8 cellular contexts compared by ENCODE assay signal in genomic region chr10:71868192-71868697, GRCh38. TPM values are rescaled to one million over a fixed set of nuclear protein-coding genes. Genes with fewer than 3 reads are reported as not detected.
DNase-seq lines count a peak whose midpoint lies in the region; ATAC-seq and TF ChIP-seq lines count a peak whose summit lies in the region.

No MANE protein-coding gene starts in this region.

- no peak overlapping the region for H3K9ac ChIP-seq in PC-3 (ENCODE audit: low read length)

- H3K9me2 ChIP-seq in PC-3 (replicated peaks; ENCODE audit: low read length): no peaks in the 10 kb centered on the region

- POLR2A ChIA-PET in PC-3 (lab: Charles Lee; ENCODE audit: unreplicated experiment): no interaction called here
- POLR2A ChIA-PET in CD8-positive, alpha-beta T cell (lab: Charles Lee): no interaction called here

- H3K4me3 ChIP-seq in GM12865 (ENCODE audit: low read depth, low read length) (no peak overlapping the region), PC-3 (ENCODE audit: low read length) (no peak overlapping the region), fibroblast of mammary gland (ENCODE audit: control insufficient read depth, low read depth, low read length) (no peak overlapping the region), psoas muscle (no peak overlapping the region)
- H3K4me3 ChIP-seq in CD8-positive, alpha-beta T cell (ENCODE audit: low read depth, low read length): no peak overlapping the region

- peaks cover 4% of the 10 kb centered on the region for H3K27me3 Mint-ChIP-seq in CD8-positive, alpha-beta T cell (ENCODE audit: low read depth)

- H3K9me3 ChIP-seq in PC-3 (ENCODE audit: low read length) (no peaks in the 10 kb centered on the region), psoas muscle (no peaks in the 10 kb centered on the region)
- H3K9me3 ChIP-seq in CD8-positive, alpha-beta T cell (ENCODE audit: low read length): no peaks in the 10 kb centered on the region

- H3K4me1 ChIP-seq in PC-3 (ENCODE audit: insufficient read depth, low read length) (peaks cover 12% of the 10 kb centered on the region; the same call in 1 of the 2 replicates), psoas muscle (peaks cover 27% of the 10 kb centered on the region)
- no peaks in the 10 kb centered on the region for H3K4me1 ChIP-seq in CD8-positive, alpha-beta T cell (ENCODE audit: insufficient read depth, low read length)

- ATAC-seq in PC-3: 0 out of 2 replicates have a peak, but pooled peaks have one; percentile 13
- ATAC-seq in psoas muscle: peak; percentile 80 to 95 (median 91)
- no peak for ATAC-seq in CD8-positive, alpha-beta T cell
- ATAC-seq in activated CD4-positive, CD25-positive, alpha-beta regulatory T cell treated with anti-CD3 and anti-CD28 coated beads, Interleukin-2, amount 50 U/mL, for 24 hours: no peak

- no peaks in the 10 kb centered on the region for H3K4me1 Mint-ChIP-seq in CD8-positive, alpha-beta T cell (ENCODE audit: low read depth)

- no peak for TF ChIP-seq CTCF in GM12865 (IDR thresholded peaks at IDR 0.05; ENCODE audit: insufficient read depth, low read depth, low read length, missing control alignments)
- TF ChIP-seq CTCF in PC-3 (conservative IDR thresholded peaks at IDR 0.05; ENCODE audit: low read depth, low read length): no peak
- no peak for TF ChIP-seq CTCF in fibroblast of mammary gland (conservative IDR thresholded peaks at IDR 0.05; ENCODE audit: control insufficient read depth, insufficient read depth, low read depth, low read length)
- TF ChIP-seq CTCF in psoas muscle (IDR thresholded peaks at IDR 0.05): no peak
- no peak for TF ChIP-seq CTCF in CD8-positive, alpha-beta T cell (IDR thresholded peaks at IDR 0.05)

- WGBS in psoas muscle, 3 donors: 49 to 63% (median 51%) methylated on average over 5 of the region's 5 CpGs

- H3F3A ChIP-seq in PC-3 (ENCODE audit: low read length, unreplicated experiment): no peaks in the 10 kb centered on the region

- DNase-seq in GM12865 (ENCODE audit: low read depth): peak; percentile 48
- DNase-seq in PC-3: peak; percentile 43
- DNase-seq in fibroblast of mammary gland (ENCODE audit: low read depth): peak; percentile 84
- peak; percentile 72 to 77 for DNase-seq in psoas muscle
- DNase-seq in NCI-H526 (lab: John Stamatoyannopoulos, UW): no peak
- no peak for DNase-seq in stimulated activated CD8-positive, alpha-beta memory T cell treated with anti-CD3 and anti-CD28 coated beads, Interleukin-4, amount 100 ng/mL, for 48 hours
- DNase-seq in CD8-positive, alpha-beta T cell: no peak

- H3K27ac ChIP-seq in PC-3 (ENCODE audit: low read length) (no peak overlapping the region), psoas muscle (peak overlapping the region; percentile 88)
- no peak overlapping the region for H3K27ac ChIP-seq in CD8-positive, alpha-beta T cell (ENCODE audit: low read depth, low read length)

- H3K4me3 Mint-ChIP-seq in CD8-positive, alpha-beta T cell: no peak overlapping the region

- H3K9me3 Mint-ChIP-seq in CD8-positive, alpha-beta T cell: no peaks in the 10 kb centered on the region

- H3K27me3 ChIP-seq in PC-3 (ENCODE audit: low read length) (no peaks in the 10 kb centered on the region), psoas muscle (ENCODE audit: insufficient read depth in 3 of 3, low read length in 2 of 3) (no peaks in the 10 kb centered on the region)
- H3K27me3 ChIP-seq in CD8-positive, alpha-beta T cell (ENCODE audit: insufficient read depth, low read length): no peaks in the 10 kb centered on the region

- H3K4me2 ChIP-seq in PC-3 (ENCODE audit: low read length): no peak overlapping the region

- BruUV-seq in PC-3 (replicated peaks; lab: Mats Ljungman, UMichigan): no TSS peak

- H2AFZ ChIP-seq in PC-3 (ENCODE audit: low read length): no peak overlapping the region

- H3K79me2 ChIP-seq in PC-3 (ENCODE audit: low read length): no peaks in the 10 kb centered on the region

- H3K36me3 ChIP-seq in PC-3 (ENCODE audit: low read depth, low read length) (no peaks in the 10 kb centered on the region), psoas muscle (ENCODE audit: insufficient read depth in 1 of 2, low read depth in 1 of 2) (no peaks in the 10 kb centered on the region)
- no peaks in the 10 kb centered on the region for H3K36me3 ChIP-seq in CD8-positive, alpha-beta T cell (ENCODE audit: insufficient read depth, low read length)

- CTCF ChIA-PET in PC-3 (lab: Charles Lee): no interaction called here
- CTCF ChIA-PET in CD8-positive, alpha-beta T cell (lab: Charles Lee): no interaction called here

- H3K27ac Mint-ChIP-seq in CD8-positive, alpha-beta T cell: no peak overlapping the region

- H3K36me3 Mint-ChIP-seq in CD8-positive, alpha-beta T cell: no peaks in the 10 kb centered on the region

- no peaks in the 10 kb centered on the region for H4K20me1 ChIP-seq in PC-3 (ENCODE audit: low read length)

- intact Hi-C loops in PC-3 (cut with micrococcal nuclease) (no loop called here), psoas muscle (cut with DNase I) (no loop called here)
- intact Hi-C loops in CD8-positive, alpha-beta T cell (cut with DNase I, micrococcal nuclease): no loop called here

RNA-seq across cellular contexts. Expression of gene PSAP, which starts 17.2 kb away (rescaled TPM):
- total RNA-seq in PC-3 (2014; rRNA removed) (334 and 342 TPM in 2 replicates), psoas muscle (1,000 to 10,000 TPM in 3 of 4 donors, 100 to 1,000 TPM in 1; 885 to 1,725 (median 1,143) TPM)
- 1,000 to 10,000 TPM in 1 of 3 donors, 100 to 1,000 TPM in 2; 634 to 1,049 (median 695) TPM for polyA plus RNA-seq in psoas muscle
- 100 to 1,000 TPM; 156 to 161 TPM for total RNA-seq in CD8-positive, alpha-beta T cell

Comparison
In these comparisons a context has a peak if more than half of its experiments do, and no peak if none do; other contexts are left out.
1. DNase-seq: peak in GM12865 (single experiment), PC-3 (single experiment), fibroblast of mammary gland (single experiment) and psoas muscle (2 of 2); none in NCI-H526 (0 of 2), stimulated activated CD8-positive, alpha-beta memory T cell treated with anti-CD3 and anti-CD28 coated beads, Interleukin-4, amount 100 ng/mL, for 48 hours (single experiment) and CD8-positive, alpha-beta T cell (0 of 7).
2. ATAC-seq: peak in PC-3 (single experiment) and psoas muscle (4 of 4); none in CD8-positive, alpha-beta T cell (single experiment) and activated CD4-positive, CD25-positive, alpha-beta regulatory T cell treated with anti-CD3 and anti-CD28 coated beads, Interleukin-2, amount 50 U/mL, for 24 hours (0 of 2).